ENCODE assay signal across 1 cellular context in genomic region chr21:29315155-29315749, GRCh38.
A peak's percentile ranks its signal among the peaks of the same experiment; 100 is the strongest.
TF ChIP-seq lines count a peak whose summit lies in the region.

No MANE protein-coding gene starts in this region.

TF ChIP-seq in K562, 482 proteins besides CTCF, POLR2A, EP300 and RAD21:
- TF ChIP-seq ARID1B (IDR thresholded peaks at IDR 0.05) = no peak
- TF ChIP-seq HINFP (tag; conservative IDR thresholded peaks at IDR 0.05; ENCODE audit: low read depth) = no peak
- no peak for TF ChIP-seq DMBX1 (CRISPR knock-in tag; IDR thresholded peaks at IDR 0.05; ENCODE audit: borderline replicate concordance)
- TF ChIP-seq EHMT2 (IDR thresholded peaks at IDR 0.05) = peak; percentile 44; the same call in 1 of the 2 replicates
- TF ChIP-seq TBP (optimal IDR thresholded peaks at IDR 0.05; ENCODE audit: low read depth, low read length) = no peak
- no peak for TF ChIP-seq SREBF1 (IDR thresholded peaks at IDR 0.05; ENCODE audit: borderline replicate concordance, low read depth, low read length)
- no peak for TF ChIP-seq ATF7 (IDR thresholded peaks at IDR 0.05)
- no peak for TF ChIP-seq PHB (CRISPR knock-in tag; IDR thresholded peaks at IDR 0.05)
- no peak for TF ChIP-seq HCFC1 (IDR thresholded peaks at IDR 0.05; ENCODE audit: low read depth, low read length)
- TF ChIP-seq PKNOX1 (IDR thresholded peaks at IDR 0.05) = peak; percentile 15; the same call in 1 of the 2 replicates
- TF ChIP-seq ZNF165 (CRISPR knock-in tag; IDR thresholded peaks at IDR 0.05; ENCODE audit: borderline replicate concordance) = 0 out of 2 replicates have a peak, but pooled peaks have one; percentile 30
- no peak for TF ChIP-seq RFX7 (CRISPR knock-in tag; IDR thresholded peaks at IDR 0.05)
- TF ChIP-seq ZNF592 (IDR thresholded peaks at IDR 0.05) = peak; percentile 13; the same call in 1 of the 2 replicates
- TF ChIP-seq NR1H2 (CRISPR knock-in tag; IDR thresholded peaks at IDR 0.05) = no peak
- TF ChIP-seq ZNF75A (CRISPR knock-in tag; IDR thresholded peaks at IDR 0.05) = no peak
- TF ChIP-seq ZBTB9 (CRISPR knock-in tag; IDR thresholded peaks at IDR 0.05) = 0 out of 2 replicates have a peak, but pooled peaks have one; percentile 61
- no peak for TF ChIP-seq RBM22 (IDR thresholded peaks at IDR 0.05; ENCODE audit: low read depth, low read length, poor library complexity, severe bottlenecking)
- no peak for TF ChIP-seq RHOXF2B (CRISPR knock-in tag; conservative IDR thresholded peaks at IDR 0.05)
- no peak for TF ChIP-seq ZC3H4 (CRISPR knock-in tag; IDR thresholded peaks at IDR 0.05; ENCODE audit: borderline replicate concordance)
- TF ChIP-seq SMARCA4 (IDR thresholded peaks at IDR 0.05) = 0 out of 2 replicates have a peak, but pooled peaks have one; percentile 11
- peak; percentile 11; the same call in 1 of the 2 replicates for TF ChIP-seq CTBP1 (IDR thresholded peaks at IDR 0.05; ENCODE audit: borderline replicate concordance)
- no peak for TF ChIP-seq POU5F1 (IDR thresholded peaks at IDR 0.05; ENCODE audit: borderline replicate concordance, low read depth, low read length, partially characterized antibody)
- TF ChIP-seq ZNF407 (IDR thresholded peaks at IDR 0.05; ENCODE audit: low read depth) = no peak
- no peak for TF ChIP-seq NR2C1 (IDR thresholded peaks at IDR 0.05)
- 0 out of 2 replicates have a peak, but pooled peaks have one; percentile 11 for TF ChIP-seq NR2C1 (tag; IDR thresholded peaks at IDR 0.05)
- TF ChIP-seq ZNF212 (CRISPR knock-in tag; IDR thresholded peaks at IDR 0.05) = no peak
- TF ChIP-seq POLR3A (IDR thresholded peaks at IDR 0.05; ENCODE audit: borderline replicate concordance, extremely low read depth, insufficient read depth, insufficient read length) = no peak
- TF ChIP-seq NFIC (IDR thresholded peaks at IDR 0.05) = 0 out of 2 replicates have a peak, but pooled peaks have one; percentile 44
- TF ChIP-seq HDAC8 (tag; IDR thresholded peaks at IDR 0.05) = no peak
- no peak for TF ChIP-seq ZZZ3 (IDR thresholded peaks at IDR 0.05)
